In genomic region chr9:107172160-107172978, GRCh38 we compare ENCODE assay signal across 8 cellular contexts.
DNase-seq lines count a peak whose midpoint lies in the region; ATAC-seq and TF ChIP-seq lines count a peak whose summit lies in the region.

No MANE protein-coding gene starts in this region.

- H3K4me1 ChIP-seq in CD4-positive, alpha-beta memory T cell (ENCODE audit: insufficient read depth, low read length): no peaks in the 10 kb centered on the region
- no peaks in the 10 kb centered on the region for H3K4me1 ChIP-seq in lung (ENCODE audit: control insufficient read depth in 2 of 2, insufficient read depth in 2 of 2, low read length in 2 of 2)

- POLR2A ChIA-PET in CD4-positive, alpha-beta memory T cell (lab: Charles Lee; ENCODE audit: partially characterized antibody): no interaction called here

- no peak overlapping the region for H3K27ac Mint-ChIP-seq in CD4-positive, alpha-beta memory T cell

- no peak overlapping the region for H3K27ac ChIP-seq in CD4-positive, alpha-beta memory T cell (ENCODE audit: low read depth, low read length)
- H3K27ac ChIP-seq in lung (ENCODE audit: low read depth in 1 of 2, low read length in 1 of 2): no peak overlapping the region

- DNase-seq in CD4-positive, alpha-beta memory T cell: peak; percentile 21 to 52 (median 35)
- DNase-seq in NCI-H460 (ENCODE audit: extremely low read depth, low read depth): peak; percentile 78
- DNase-seq in activated CD4-positive, alpha-beta T cell treated with anti-CD3 and anti-CD28 coated beads for 4 hours: peak; percentile 28 to 53
- peak; percentile 54 to 73 for DNase-seq in dermis microvascular lymphatic vessel endothelial cell (ENCODE audit: low read depth in 2 of 2)
- peak; percentile 72 for DNase-seq in lung (ENCODE audit: low spot score)
- DNase-seq in stimulated activated CD8-positive, alpha-beta memory T cell treated with anti-CD3 and anti-CD28 coated beads, Interleukin-15, amount 100 ng/mL, for 1 hour (ENCODE audit: low read depth): peak; percentile 11

- no peaks in the 10 kb centered on the region for H3K36me3 ChIP-seq in CD4-positive, alpha-beta memory T cell (ENCODE audit: insufficient read depth, low read length)
- H3K36me3 ChIP-seq in lung (ENCODE audit: control insufficient read depth in 2 of 2, insufficient read depth in 2 of 2, low read length in 2 of 2): no peaks in the 10 kb centered on the region

- no peak overlapping the region for H3K4me3 Mint-ChIP-seq in CD4-positive, alpha-beta memory T cell

- CTCF ChIA-PET in CD4-positive, alpha-beta memory T cell (lab: Charles Lee; ENCODE audit: partially characterized antibody): interaction anchor here (0.6 to 2.3 kb wide), 5 partner anchors 12 to 1846 kb away, joined by 3 to 12 read pairs (median 3); no protein-coding TSS in a partner anchor

- H3K4me3 ChIP-seq in CD4-positive, alpha-beta memory T cell (ENCODE audit: low read length in 2 of 2): no peak overlapping the region
- no peak overlapping the region for H3K4me3 ChIP-seq in lung

- no peaks in the 10 kb centered on the region for H3K36me3 Mint-ChIP-seq in CD4-positive, alpha-beta memory T cell

- 62 to 71% methylated on average over 4 of the region's 4 CpGs for WGBS in lung, 2 donors

- H3K9me3 ChIP-seq in CD4-positive, alpha-beta memory T cell (ENCODE audit: control insufficient read depth in 1 of 2, low read length in 2 of 2): no peaks in the 10 kb centered on the region
- peaks cover 0 to 2% of the 10 kb centered on the region in 2 donors for H3K9me3 ChIP-seq in lung (ENCODE audit: control insufficient read depth in 2 of 2, insufficient read depth in 1 of 2, low read length in 1 of 2)

- ATAC-seq in GM19328 (IDR thresholded peaks at IDR 0.05; ENCODE audit: unreplicated experiment): peak; percentile 61
- peak; percentile 55 for ATAC-seq in HG03378 (IDR thresholded peaks at IDR 0.05; ENCODE audit: unreplicated experiment)
- peak; percentile 86 for ATAC-seq in lung (ENCODE audit: insufficient read depth, low FRiP score)

- H3K9me3 Mint-ChIP-seq in CD4-positive, alpha-beta memory T cell: no peaks in the 10 kb centered on the region

- intact Hi-C loops in CD4-positive, alpha-beta memory T cell (cut with micrococcal nuclease): loop anchor here (2.0 kb wide), 1 partner anchor 1564 kb away; no protein-coding TSS in a partner anchor

- TF ChIP-seq CTCF in lung (IDR thresholded peaks at IDR 0.05; ENCODE audit: control extremely low read depth, extremely low read depth): peak; percentile 76

- H3K27me3 ChIP-seq in CD4-positive, alpha-beta memory T cell (ENCODE audit: insufficient read depth, low read length): no peaks in the 10 kb centered on the region
- no peaks in the 10 kb centered on the region for H3K27me3 ChIP-seq in lung (ENCODE audit: control insufficient read depth, insufficient read depth)

- H3K4me1 Mint-ChIP-seq in CD4-positive, alpha-beta memory T cell: peaks cover 0 to 2% (median under 1%) of the 10 kb centered on the region in 4 donors

- H3K27me3 Mint-ChIP-seq in CD4-positive, alpha-beta memory T cell: peaks cover 1 to 11% of the 10 kb centered on the region in 2 donors

Comparison
In these comparisons a context has a peak if more than half of its experiments do, and no peak if none do; other contexts are left out.
1. DNase-seq: peak in every context shown above with its lines; median percentile 78 in NCI-H460; 72 in lung; 64 in dermis microvascular lymphatic vessel endothelial cell; 40 in activated CD4-positive, alpha-beta T cell treated with anti-CD3 and anti-CD28 coated beads for 4 hours; 35 in CD4-positive, alpha-beta memory T cell; 11 in stimulated activated CD8-positive, alpha-beta memory T cell treated with anti-CD3 and anti-CD28 coated beads, Interleukin-15, amount 100 ng/mL, for 1 hour.